In the genomic region with DNA sequence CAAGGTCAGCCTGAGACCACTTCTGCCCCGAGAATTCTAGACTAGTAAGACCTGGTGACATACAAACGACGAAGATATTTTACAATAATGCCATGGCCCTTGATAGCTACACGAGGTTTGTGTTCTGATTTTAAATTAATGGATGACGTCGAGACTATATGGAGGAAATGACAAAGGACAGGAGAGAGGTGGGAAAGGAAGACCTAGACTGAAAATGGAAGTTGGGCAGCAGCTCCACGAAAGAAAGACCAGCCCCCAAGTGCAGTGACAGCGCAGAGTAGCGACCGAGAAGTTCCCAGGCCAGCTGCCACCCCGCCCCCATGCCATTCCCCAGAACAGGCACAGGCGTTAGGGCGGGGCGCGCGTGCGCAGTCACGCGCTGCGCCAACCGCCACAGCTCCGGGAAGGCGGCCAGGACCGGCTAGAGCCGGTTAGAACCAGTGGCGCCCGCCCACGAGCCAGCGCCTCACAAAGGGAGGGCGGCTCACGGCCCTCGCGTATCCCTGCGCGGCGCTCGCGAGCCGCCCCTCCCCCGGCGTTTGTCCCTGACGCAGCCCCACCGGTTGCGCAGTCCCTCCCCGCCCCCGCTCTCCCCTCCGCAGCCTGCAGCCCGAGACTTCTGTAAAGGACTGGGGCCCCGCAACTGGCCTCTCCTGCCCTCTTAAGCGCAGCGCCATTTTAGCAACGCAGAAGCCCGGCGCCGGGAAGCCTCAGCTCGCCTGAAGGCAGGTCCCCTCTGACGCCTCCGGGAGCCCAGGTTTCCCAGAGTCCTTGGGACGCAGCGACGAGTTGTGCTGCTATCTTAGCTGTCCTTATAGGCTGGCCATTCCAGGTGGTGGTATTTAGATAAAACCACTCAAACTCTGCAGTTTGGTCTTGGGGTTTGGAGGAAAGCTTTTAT, we compare ENCODE assay signal across 1 cellular context.
TF ChIP-seq lines count a peak whose summit lies in the region.

No MANE protein-coding gene starts in this region.

TF ChIP-seq in K562, 482 proteins besides CTCF, POLR2A, EP300 and RAD21 (continued from another document and continues in another):
- TF ChIP-seq, protein P1, sequence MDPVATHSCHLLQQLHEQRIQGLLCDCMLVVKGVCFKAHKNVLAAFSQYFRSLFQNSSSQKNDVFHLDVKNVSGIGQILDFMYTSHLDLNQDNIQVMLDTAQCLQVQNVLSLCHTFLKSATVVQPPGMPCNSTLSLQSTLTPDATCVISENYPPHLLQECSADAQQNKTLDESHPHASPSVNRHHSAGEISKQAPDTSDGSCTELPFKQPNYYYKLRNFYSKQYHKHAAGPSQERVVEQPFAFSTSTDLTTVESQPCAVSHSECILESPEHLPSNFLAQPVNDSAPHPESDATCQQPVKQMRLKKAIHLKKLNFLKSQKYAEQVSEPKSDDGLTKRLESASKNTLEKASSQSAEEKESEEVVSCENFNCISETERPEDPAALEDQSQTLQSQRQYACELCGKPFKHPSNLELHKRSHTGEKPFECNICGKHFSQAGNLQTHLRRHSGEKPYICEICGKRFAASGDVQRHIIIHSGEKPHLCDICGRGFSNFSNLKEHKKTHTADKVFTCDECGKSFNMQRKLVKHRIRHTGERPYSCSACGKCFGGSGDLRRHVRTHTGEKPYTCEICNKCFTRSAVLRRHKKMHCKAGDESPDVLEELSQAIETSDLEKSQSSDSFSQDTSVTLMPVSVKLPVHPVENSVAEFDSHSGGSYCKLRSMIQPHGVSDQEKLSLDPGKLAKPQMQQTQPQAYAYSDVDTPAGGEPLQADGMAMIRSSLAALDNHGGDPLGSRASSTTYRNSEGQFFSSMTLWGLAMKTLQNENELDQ (CRISPR knock-in tag; IDR thresholded peaks at IDR 0.05; ENCODE audit: borderline replicate concordance): no peak
- TF ChIP-seq BCL6 (CRISPR knock-in tag; IDR thresholded peaks at IDR 0.05): no peak
- TF ChIP-seq, protein P2, sequence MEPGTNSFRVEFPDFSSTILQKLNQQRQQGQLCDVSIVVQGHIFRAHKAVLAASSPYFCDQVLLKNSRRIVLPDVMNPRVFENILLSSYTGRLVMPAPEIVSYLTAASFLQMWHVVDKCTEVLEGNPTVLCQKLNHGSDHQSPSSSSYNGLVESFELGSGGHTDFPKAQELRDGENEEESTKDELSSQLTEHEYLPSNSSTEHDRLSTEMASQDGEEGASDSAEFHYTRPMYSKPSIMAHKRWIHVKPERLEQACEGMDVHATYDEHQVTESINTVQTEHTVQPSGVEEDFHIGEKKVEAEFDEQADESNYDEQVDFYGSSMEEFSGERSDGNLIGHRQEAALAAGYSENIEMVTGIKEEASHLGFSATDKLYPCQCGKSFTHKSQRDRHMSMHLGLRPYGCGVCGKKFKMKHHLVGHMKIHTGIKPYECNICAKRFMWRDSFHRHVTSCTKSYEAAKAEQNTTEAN (CRISPR knock-in tag; IDR thresholded peaks at IDR 0.05): no peak; the same call in 1 of the 2 replicates
- TF ChIP-seq, protein P3, sequence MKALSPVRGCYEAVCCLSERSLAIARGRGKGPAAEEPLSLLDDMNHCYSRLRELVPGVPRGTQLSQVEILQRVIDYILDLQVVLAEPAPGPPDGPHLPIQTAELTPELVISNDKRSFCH (CRISPR knock-in tag; IDR thresholded peaks at IDR 0.05): no peak
- TF ChIP-seq, protein P3 (tag; IDR thresholded peaks at IDR 0.05): peak; percentile 68
- TF ChIP-seq ARID1B (IDR thresholded peaks at IDR 0.05): peak; percentile 58
- TF ChIP-seq NR1H2 (CRISPR knock-in tag; IDR thresholded peaks at IDR 0.05): 0 out of 2 replicates have a peak, but pooled peaks have one; percentile 55
- no peak for TF ChIP-seq FOS (IDR thresholded peaks at IDR 0.05; ENCODE audit: extremely low read depth, insufficient read length)
- peak; percentile 92 for TF ChIP-seq ZBTB7A (IDR thresholded peaks at IDR 0.05; ENCODE audit: borderline replicate concordance, control insufficient read depth, low read depth, low read length)
- no peak; the same call in none of the 2 replicates for TF ChIP-seq BACH1 (tag; IDR thresholded peaks at IDR 0.05)
- TF ChIP-seq, protein P4, sequence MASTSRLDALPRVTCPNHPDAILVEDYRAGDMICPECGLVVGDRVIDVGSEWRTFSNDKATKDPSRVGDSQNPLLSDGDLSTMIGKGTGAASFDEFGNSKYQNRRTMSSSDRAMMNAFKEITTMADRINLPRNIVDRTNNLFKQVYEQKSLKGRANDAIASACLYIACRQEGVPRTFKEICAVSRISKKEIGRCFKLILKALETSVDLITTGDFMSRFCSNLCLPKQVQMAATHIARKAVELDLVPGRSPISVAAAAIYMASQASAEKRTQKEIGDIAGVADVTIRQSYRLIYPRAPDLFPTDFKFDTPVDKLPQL (IDR thresholded peaks at IDR 0.05; ENCODE audit: extremely low read depth, insufficient read length): peak; percentile 22
- peak; percentile 19; the same call in 1 of the 2 replicates for TF ChIP-seq RUNX1 (IDR thresholded peaks at IDR 0.05; ENCODE audit: low read depth)
- TF ChIP-seq, protein P5, sequence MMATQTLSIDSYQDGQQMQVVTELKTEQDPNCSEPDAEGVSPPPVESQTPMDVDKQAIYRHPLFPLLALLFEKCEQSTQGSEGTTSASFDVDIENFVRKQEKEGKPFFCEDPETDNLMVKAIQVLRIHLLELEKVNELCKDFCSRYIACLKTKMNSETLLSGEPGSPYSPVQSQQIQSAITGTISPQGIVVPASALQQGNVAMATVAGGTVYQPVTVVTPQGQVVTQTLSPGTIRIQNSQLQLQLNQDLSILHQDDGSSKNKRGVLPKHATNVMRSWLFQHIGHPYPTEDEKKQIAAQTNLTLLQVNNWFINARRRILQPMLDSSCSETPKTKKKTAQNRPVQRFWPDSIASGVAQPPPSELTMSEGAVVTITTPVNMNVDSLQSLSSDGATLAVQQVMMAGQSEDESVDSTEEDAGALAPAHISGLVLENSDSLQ (IDR thresholded peaks at IDR 0.05): peak; percentile 84
- TF ChIP-seq MBD2 (IDR thresholded peaks at IDR 0.05; ENCODE audit: borderline replicate concordance, low read depth): peak; percentile 66
- peak; percentile 31 to 63; a peak in 1 of 4 replicates for TF ChIP-seq ETV6 (IDR thresholded peaks at IDR 0.05; ENCODE audit: borderline replicate concordance in 1 of 2, low read depth in 2 of 2, low read length in 1 of 2)
- TF ChIP-seq ETV6 (CRISPR knock-in tag; IDR thresholded peaks at IDR 0.05; ENCODE audit: borderline replicate concordance): no peak
- no peak for TF ChIP-seq TGIF2 (CRISPR knock-in tag; IDR thresholded peaks at IDR 0.05)
- TF ChIP-seq, protein P6, sequence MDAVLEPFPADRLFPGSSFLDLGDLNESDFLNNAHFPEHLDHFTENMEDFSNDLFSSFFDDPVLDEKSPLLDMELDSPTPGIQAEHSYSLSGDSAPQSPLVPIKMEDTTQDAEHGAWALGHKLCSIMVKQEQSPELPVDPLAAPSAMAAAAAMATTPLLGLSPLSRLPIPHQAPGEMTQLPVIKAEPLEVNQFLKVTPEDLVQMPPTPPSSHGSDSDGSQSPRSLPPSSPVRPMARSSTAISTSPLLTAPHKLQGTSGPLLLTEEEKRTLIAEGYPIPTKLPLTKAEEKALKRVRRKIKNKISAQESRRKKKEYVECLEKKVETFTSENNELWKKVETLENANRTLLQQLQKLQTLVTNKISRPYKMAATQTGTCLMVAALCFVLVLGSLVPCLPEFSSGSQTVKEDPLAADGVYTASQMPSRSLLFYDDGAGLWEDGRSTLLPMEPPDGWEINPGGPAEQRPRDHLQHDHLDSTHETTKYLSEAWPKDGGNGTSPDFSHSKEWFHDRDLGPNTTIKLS (IDR thresholded peaks at IDR 0.05; ENCODE audit: borderline replicate concordance, low read depth): peak; percentile 37; the same call in 1 of the 2 replicates
- TF ChIP-seq MEF2D (tag; conservative IDR thresholded peaks at IDR 0.05; ENCODE audit: low read depth): peak; percentile 62; the same call in 1 of the 2 replicates
- TF ChIP-seq RFX7 (CRISPR knock-in tag; IDR thresholded peaks at IDR 0.05): 0 out of 2 replicates have a peak, but pooled peaks have one; percentile 26
- no peak for TF ChIP-seq MIER1 (IDR thresholded peaks at IDR 0.05; ENCODE audit: low read depth)
- TF ChIP-seq ILF3 (IDR thresholded peaks at IDR 0.05; ENCODE audit: borderline replicate concordance): no peak
- TF ChIP-seq ZNF589 (CRISPR knock-in tag; IDR thresholded peaks at IDR 0.05; ENCODE audit: low read depth): no peak
- no peak for TF ChIP-seq KLF10 (CRISPR knock-in tag; IDR thresholded peaks at IDR 0.05)
- TF ChIP-seq RBM39 (optimal IDR thresholded peaks at IDR 0.05; ENCODE audit: low read depth, low read length): no peak
- TF ChIP-seq NEUROD1 (IDR thresholded peaks at IDR 0.05; ENCODE audit: borderline replicate concordance, low read depth, low read length, partially characterized antibody): peak; percentile 97
- TF ChIP-seq, protein P7, sequence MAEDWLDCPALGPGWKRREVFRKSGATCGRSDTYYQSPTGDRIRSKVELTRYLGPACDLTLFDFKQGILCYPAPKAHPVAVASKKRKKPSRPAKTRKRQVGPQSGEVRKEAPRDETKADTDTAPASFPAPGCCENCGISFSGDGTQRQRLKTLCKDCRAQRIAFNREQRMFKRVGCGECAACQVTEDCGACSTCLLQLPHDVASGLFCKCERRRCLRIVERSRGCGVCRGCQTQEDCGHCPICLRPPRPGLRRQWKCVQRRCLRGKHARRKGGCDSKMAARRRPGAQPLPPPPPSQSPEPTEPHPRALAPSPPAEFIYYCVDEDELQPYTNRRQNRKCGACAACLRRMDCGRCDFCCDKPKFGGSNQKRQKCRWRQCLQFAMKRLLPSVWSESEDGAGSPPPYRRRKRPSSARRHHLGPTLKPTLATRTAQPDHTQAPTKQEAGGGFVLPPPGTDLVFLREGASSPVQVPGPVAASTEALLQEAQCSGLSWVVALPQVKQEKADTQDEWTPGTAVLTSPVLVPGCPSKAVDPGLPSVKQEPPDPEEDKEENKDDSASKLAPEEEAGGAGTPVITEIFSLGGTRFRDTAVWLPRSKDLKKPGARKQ (CRISPR knock-in tag; IDR thresholded peaks at IDR 0.05): no peak
- TF ChIP-seq, protein P8, sequence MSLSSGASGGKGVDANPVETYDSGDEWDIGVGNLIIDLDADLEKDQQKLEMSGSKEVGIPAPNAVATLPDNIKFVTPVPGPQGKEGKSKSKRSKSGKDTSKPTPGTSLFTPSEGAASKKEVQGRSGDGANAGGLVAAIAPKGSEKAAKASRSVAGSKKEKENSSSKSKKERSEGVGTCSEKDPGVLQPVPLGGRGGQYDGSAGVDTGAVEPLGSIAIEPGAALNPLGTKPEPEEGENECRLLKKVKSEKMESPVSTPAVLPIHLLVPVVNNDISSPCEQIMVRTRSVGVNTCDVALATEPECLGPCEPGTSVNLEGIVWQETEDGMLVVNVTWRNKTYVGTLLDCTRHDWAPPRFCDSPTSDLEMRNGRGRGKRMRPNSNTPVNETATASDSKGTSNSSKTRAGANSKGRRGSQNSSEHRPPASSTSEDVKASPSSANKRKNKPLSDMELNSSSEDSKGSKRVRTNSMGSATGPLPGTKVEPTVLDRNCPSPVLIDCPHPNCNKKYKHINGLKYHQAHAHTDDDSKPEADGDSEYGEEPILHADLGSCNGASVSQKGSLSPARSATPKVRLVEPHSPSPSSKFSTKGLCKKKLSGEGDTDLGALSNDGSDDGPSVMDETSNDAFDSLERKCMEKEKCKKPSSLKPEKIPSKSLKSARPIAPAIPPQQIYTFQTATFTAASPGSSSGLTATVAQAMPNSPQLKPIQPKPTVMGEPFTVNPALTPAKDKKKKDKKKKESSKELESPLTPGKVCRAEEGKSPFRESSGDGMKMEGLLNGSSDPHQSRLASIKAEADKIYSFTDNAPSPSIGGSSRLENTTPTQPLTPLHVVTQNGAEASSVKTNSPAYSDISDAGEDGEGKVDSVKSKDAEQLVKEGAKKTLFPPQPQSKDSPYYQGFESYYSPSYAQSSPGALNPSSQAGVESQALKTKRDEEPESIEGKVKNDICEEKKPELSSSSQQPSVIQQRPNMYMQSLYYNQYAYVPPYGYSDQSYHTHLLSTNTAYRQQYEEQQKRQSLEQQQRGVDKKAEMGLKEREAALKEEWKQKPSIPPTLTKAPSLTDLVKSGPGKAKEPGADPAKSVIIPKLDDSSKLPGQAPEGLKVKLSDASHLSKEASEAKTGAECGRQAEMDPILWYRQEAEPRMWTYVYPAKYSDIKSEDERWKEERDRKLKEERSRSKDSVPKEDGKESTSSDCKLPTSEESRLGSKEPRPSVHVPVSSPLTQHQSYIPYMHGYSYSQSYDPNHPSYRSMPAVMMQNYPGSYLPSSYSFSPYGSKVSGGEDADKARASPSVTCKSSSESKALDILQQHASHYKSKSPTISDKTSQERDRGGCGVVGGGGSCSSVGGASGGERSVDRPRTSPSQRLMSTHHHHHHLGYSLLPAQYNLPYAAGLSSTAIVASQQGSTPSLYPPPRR (CRISPR knock-in tag; IDR thresholded peaks at IDR 0.05; ENCODE audit: borderline replicate concordance): peak; percentile 66; the same call in 1 of the 2 replicates
- no peak for TF ChIP-seq ZNF347 (CRISPR knock-in tag; IDR thresholded peaks at IDR 0.05; ENCODE audit: low read depth)
- TF ChIP-seq, protein P9, sequence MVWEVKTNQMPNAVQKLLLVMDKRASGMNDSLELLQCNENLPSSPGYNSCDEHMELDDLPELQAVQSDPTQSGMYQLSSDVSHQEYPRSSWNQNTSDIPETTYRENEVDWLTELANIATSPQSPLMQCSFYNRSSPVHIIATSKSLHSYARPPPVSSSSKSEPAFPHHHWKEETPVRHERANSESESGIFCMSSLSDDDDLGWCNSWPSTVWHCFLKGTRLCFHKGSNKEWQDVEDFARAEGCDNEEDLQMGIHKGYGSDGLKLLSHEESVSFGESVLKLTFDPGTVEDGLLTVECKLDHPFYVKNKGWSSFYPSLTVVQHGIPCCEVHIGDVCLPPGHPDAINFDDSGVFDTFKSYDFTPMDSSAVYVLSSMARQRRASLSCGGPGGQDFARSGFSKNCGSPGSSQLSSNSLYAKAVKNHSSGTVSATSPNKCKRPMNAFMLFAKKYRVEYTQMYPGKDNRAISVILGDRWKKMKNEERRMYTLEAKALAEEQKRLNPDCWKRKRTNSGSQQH (CRISPR knock-in tag; IDR thresholded peaks at IDR 0.05): no peak
- TF ChIP-seq HNRNPLL (IDR thresholded peaks at IDR 0.05; ENCODE audit: low read depth, low read length, poor library complexity, severe bottlenecking): peak; percentile 90
- no peak for TF ChIP-seq ZNF408 (CRISPR knock-in tag; IDR thresholded peaks at IDR 0.05; ENCODE audit: low read depth)
- TF ChIP-seq ZNF282 (CRISPR knock-in tag; IDR thresholded peaks at IDR 0.05): no peak
- TF ChIP-seq, protein P10, sequence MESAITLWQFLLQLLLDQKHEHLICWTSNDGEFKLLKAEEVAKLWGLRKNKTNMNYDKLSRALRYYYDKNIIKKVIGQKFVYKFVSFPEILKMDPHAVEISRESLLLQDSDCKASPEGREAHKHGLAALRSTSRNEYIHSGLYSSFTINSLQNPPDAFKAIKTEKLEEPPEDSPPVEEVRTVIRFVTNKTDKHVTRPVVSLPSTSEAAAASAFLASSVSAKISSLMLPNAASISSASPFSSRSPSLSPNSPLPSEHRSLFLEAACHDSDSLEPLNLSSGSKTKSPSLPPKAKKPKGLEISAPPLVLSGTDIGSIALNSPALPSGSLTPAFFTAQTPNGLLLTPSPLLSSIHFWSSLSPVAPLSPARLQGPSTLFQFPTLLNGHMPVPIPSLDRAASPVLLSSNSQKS (CRISPR knock-in tag; IDR thresholded peaks at IDR 0.05): no peak
- TF ChIP-seq MYNN (IDR thresholded peaks at IDR 0.05): peak; percentile 83; the same call in 1 of the 2 replicates
- no peak for TF ChIP-seq MYNN (CRISPR knock-in tag; IDR thresholded peaks at IDR 0.05)
